ENCODE assay signal across 38 cellular contexts in the genomic region with DNA sequence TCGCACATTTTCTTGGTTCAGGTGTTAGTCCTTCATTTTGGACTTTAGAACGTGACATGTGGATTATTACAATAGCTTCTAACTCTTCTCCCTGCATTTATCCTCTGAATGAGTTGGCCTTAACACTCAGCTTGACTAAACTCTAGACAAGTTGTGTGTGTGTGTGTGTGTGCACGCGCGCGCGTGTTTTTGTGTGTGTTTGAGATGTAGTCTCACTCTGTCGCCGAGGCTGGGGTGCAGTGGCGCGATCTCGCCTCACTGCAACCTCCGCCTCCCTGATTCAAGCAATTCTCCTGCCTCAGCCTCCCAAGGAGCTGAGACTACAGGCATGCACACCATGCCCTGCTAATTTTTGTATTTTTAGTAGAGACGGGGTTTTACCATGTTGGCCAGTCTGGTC. TPM values are rescaled to one million over a fixed set of nuclear protein-coding genes. Genes with fewer than 3 reads are reported as not detected.
"Had no signal": no experiment of that assay in that cellular context is flagged by ENCODE, and none has a peak within 500 bp of the region (broad histone marks: within the 10 kb centered on the region; RNA-seq: fewer than 3 reads in every experiment).

No MANE protein-coding gene starts in this region.

- H3K4me3 ChIP-seq: MG63 had no signal

- H3K9me3 ChIP-seq: MG63 had no signal

- DNase-seq: Karpas-422, Kasumi-1, MG63, MM.1S, MV-4-11, NCI-H1048, NCI-H1092, NCI-H1092 treated with DMSO at 0.1 percent for 48 hours, NCI-H1105, NCI-H1105 treated with DMSO at 0.1 percent for 48 hours, NCI-H1417, NCI-H1417 treated with DMSO at 0.1 percent for 48 hours, NCI-H1436, NCI-H1436 treated with DMSO at 0.1 percent for 48 hours, NCI-H146, NCI-H1694, NCI-H1694 treated with DMSO at 0.1 percent for 48 hours, NCI-H187, NCI-H187 treated with DMSO at 0.1 percent for 48 hours, NCI-H1930, NCI-H2029, NCI-H2029 treated with DMSO at 0.1 percent for 48 hours, NCI-H2081, NCI-H2081 treated with DMSO at 0.1 percent for 48 hours, NCI-H2107, NCI-H2171, NCI-H2171 treated with DMSO at 0.1 percent for 48 hours, NCI-H2227 treated with DMSO at 0.1 percent for 48 hours, NCI-H226, NCI-H345, NCI-H446, NCI-H446 treated with DMSO at 0.1 percent for 48 hours, NCI-H510A had no signal

- H3K36me3 ChIP-seq: MG63 had no signal

- H3K27ac ChIP-seq: KMS-11 had no signal

- H3K27me3 ChIP-seq: MG63 had no signal

RNA-seq across cellular contexts. Expression of gene KCNA4, which starts 24.3 kb away (rescaled TPM):
- total RNA-seq: LHCN-M2, M059J, MCF 10A, NCI-H460 had no signal
